In genomic region chr1:53125623-53126360, GRCh38 we compare ENCODE assay signal across 20 cellular contexts. TPM values are rescaled to one million over a fixed set of nuclear protein-coding genes. Genes with fewer than 3 reads are reported as not detected.
DNase-seq lines count a peak whose midpoint lies in the region; ATAC-seq and TF ChIP-seq lines count a peak whose summit lies in the region.
"Had no signal": no experiment of that assay in that cellular context is flagged by ENCODE, and none has a peak within 500 bp of the region (broad histone marks: within the 10 kb centered on the region; RNA-seq: fewer than 3 reads in every experiment).

No MANE protein-coding gene starts in this region.

- WGBS in heart left ventricle, 4 donors: 66 to 78% (median 74%) methylated on average over 8 to 10 of the region's 10 CpGs
- WGBS in esophagus muscularis mucosa: 64% methylated on average over 6 of the region's 10 CpGs
- WGBS in aorta, 2 donors: 77 to 80% methylated on average over 10 of the region's 10 CpGs
- WGBS in spleen, 5 donors: 73 to 84% (median 77%) methylated on average over 10 of the region's 10 CpGs

- H3K27me3 ChIP-seq in heart left ventricle (no peaks in the 10 kb centered on the region), esophagus muscularis mucosa (no peaks in the 10 kb centered on the region), neural progenitor cell (peaks cover 5% of the 10 kb centered on the region), aorta (ENCODE audit: control insufficient read depth in 1 of 2, insufficient read depth in 2 of 2, low read length in 1 of 2) (no peaks in the 10 kb centered on the region), spleen (replicated peaks in 1 of 7) (peaks cover 0 to 10% (median 0%) of the 10 kb centered on the region in 7 donors)
- H3K27me3 ChIP-seq: SJSA1 had no signal

- TF ChIP-seq EP300 in esophagus muscularis mucosa (IDR thresholded peaks at IDR 0.05): no peak

- no peak overlapping the region for H2AFZ ChIP-seq in neural progenitor cell (replicated peaks)

- ATAC-seq in heart left ventricle: peak in 1 of 4 donors; percentile 15
- ATAC-seq in left cardiac atrium: no peak
- ATAC-seq in aorta (ENCODE audit: low FRiP score): no peak
- no peak for ATAC-seq in GM21786 (IDR thresholded peaks at IDR 0.05; ENCODE audit: unreplicated experiment)

- peaks cover 7% of the 10 kb centered on the region for H3F3A ChIP-seq in neural progenitor cell (ENCODE audit: low read depth)

- H3K4me3 ChIP-seq in heart left ventricle (no peak overlapping the region), esophagus muscularis mucosa (no peak overlapping the region), neural progenitor cell (no peak overlapping the region), aorta (ENCODE audit: low read length in 2 of 2) (no peak overlapping the region), spleen (no peak overlapping the region)
- H3K4me3 ChIP-seq: HAP-1, SJSA1 had no signal

- H3K9me3 ChIP-seq in heart left ventricle: no peaks in the 10 kb centered on the region
- H3K9me3 ChIP-seq in esophagus muscularis mucosa: no peaks in the 10 kb centered on the region
- no peaks in the 10 kb centered on the region for H3K9me3 ChIP-seq in neural progenitor cell (ENCODE audit: low read depth)
- no peaks in the 10 kb centered on the region for H3K9me3 ChIP-seq in aorta (ENCODE audit: control insufficient read depth, low read length)
- H3K9me3 ChIP-seq in spleen: no peaks in the 10 kb centered on the region
- H3K9me3 ChIP-seq: HAP-1, SJSA1 had no signal

- TF ChIP-seq POLR2A in heart left ventricle (IDR thresholded peaks at IDR 0.05) (no peak), esophagus muscularis mucosa (IDR thresholded peaks at IDR 0.05; ENCODE audit: low read depth) (no peak), spleen (IDR thresholded peaks at IDR 0.05) (no peak)

- TF ChIP-seq CTCF in heart left ventricle (IDR thresholded peaks at IDR 0.05) (peak in 2 of 12 donors; percentile 7 to 30), esophagus muscularis mucosa (IDR thresholded peaks at IDR 0.05) (no peak), neural progenitor cell (IDR thresholded peaks at IDR 0.05) (no peak), spleen (IDR thresholded peaks at IDR 0.05 in 8 of 11, conservative IDR thresholded peaks at IDR 0.05 in 3 of 11) (no peak)

- intact Hi-C loops in heart left ventricle (cut with DNase I): loop anchor here in 1 of 10 donors (10.0 kb wide), 1 partner anchor 61 kb away; the partner anchor contains the start of gene PODN
- intact Hi-C loops in left cardiac atrium (cut with DNase I): no loop called here
- intact Hi-C loops in esophagus muscularis mucosa (cut with DNase I): no loop called here
- intact Hi-C loops in aorta (cut with DNase I): no loop called here
- intact Hi-C loops in spleen (cut with DNase I; ENCODE audit: low total_unique reads): no loop called here

- no peaks in the 10 kb centered on the region for H3K9me3 Mint-ChIP-seq in neural progenitor cell
- H3K9me3 Mint-ChIP-seq: activated T-helper 2 cell treated with anti-CD3 and anti-CD28 coated beads, Interferon-gamma antibody, Interleukin-2, Interleukin-4, amounts not matched to agents 10 μg/mL and 5 μg/mL and 100 μg/mL, durations not matched to agents 14 hours and 24 hours and 36 hours; CD4-positive, alpha-beta T cell; T-helper 2 cell treated with Interferon-gamma antibody and Interleukin-4, amounts not matched to agents 5 μg/mL and 100 μg/mL, for 36 hours had no signal

- DNase-seq in heart left ventricle (peak in 1 of 5 donors; percentile 23), left cardiac atrium (no peak), esophagus muscularis mucosa (ENCODE audit: extremely low spot score) (no peak), neural progenitor cell (ENCODE audit: low spot score) (no peak), aorta (peak; percentile 39 to 65), spleen (no peak), NCI-H1048 (lab: John Stamatoyannopoulos, UW) (no peak)
- DNase-seq: CD4-positive, alpha-beta T cell; DND-41; NCI-H187; NCI-H446; trophoblast cell had no signal

- peaks cover 5% of the 10 kb centered on the region for H4K20me1 ChIP-seq in neural progenitor cell (ENCODE audit: low read depth)

- H3K27ac Mint-ChIP-seq in neural progenitor cell: peak overlapping the region; percentile 33
- H3K27ac Mint-ChIP-seq: activated T-helper 2 cell treated with anti-CD3 and anti-CD28 coated beads, Interferon-gamma antibody, Interleukin-2, Interleukin-4, amounts not matched to agents 10 μg/mL and 5 μg/mL and 100 μg/mL, durations not matched to agents 14 hours and 24 hours and 36 hours; CD4-positive, alpha-beta T cell; T-helper 2 cell treated with Interferon-gamma antibody and Interleukin-4, amounts not matched to agents 5 μg/mL and 100 μg/mL, for 36 hours had no signal

- peaks cover 0 to 63% (median 44%) of the 10 kb centered on the region in 12 donors for H3K4me1 ChIP-seq in heart left ventricle
- peaks cover 26 to 71% (median 64%) of the 10 kb centered on the region in 4 donors for H3K4me1 ChIP-seq in esophagus muscularis mucosa
- peaks cover 26% of the 10 kb centered on the region for H3K4me1 ChIP-seq in neural progenitor cell
- H3K4me1 ChIP-seq in aorta (ENCODE audit: control insufficient read depth in 1 of 2, insufficient read depth in 2 of 2, low read length in 2 of 2): no peaks in the 10 kb centered on the region
- H3K4me1 ChIP-seq in spleen: no peaks in the 10 kb centered on the region
- H3K4me1 ChIP-seq: HAP-1 had no signal

- H3K36me3 ChIP-seq in heart left ventricle (no peaks in the 10 kb centered on the region), esophagus muscularis mucosa (no peaks in the 10 kb centered on the region), neural progenitor cell (no peaks in the 10 kb centered on the region), aorta (ENCODE audit: control insufficient read depth in 1 of 2, insufficient read depth in 2 of 2, low read length in 1 of 2) (no peaks in the 10 kb centered on the region), spleen (no peaks in the 10 kb centered on the region)
- H3K36me3 ChIP-seq: HAP-1, SJSA1 had no signal

- peaks cover 51% of the 10 kb centered on the region for H3K4me1 Mint-ChIP-seq in neural progenitor cell

- H3K4me2 ChIP-seq in neural progenitor cell: no peak overlapping the region

- H3K27me3 Mint-ChIP-seq in neural progenitor cell (ENCODE audit: insufficient read depth, low read depth): peaks cover 14% of the 10 kb centered on the region
- H3K27me3 Mint-ChIP-seq: CD4-positive, alpha-beta T cell had no signal

- H3K36me3 Mint-ChIP-seq in neural progenitor cell: no peaks in the 10 kb centered on the region

- no peak overlapping the region for H3K4me3 Mint-ChIP-seq in neural progenitor cell
- H3K4me3 Mint-ChIP-seq: CD4-positive, alpha-beta T cell; T-helper 2 cell treated with Interferon-gamma antibody and Interleukin-4, amounts not matched to agents 5 μg/mL and 100 μg/mL, for 36 hours had no signal

- no peaks in the 10 kb centered on the region for H3K79me2 ChIP-seq in neural progenitor cell (ENCODE audit: low read depth)

- no peak overlapping the region for H3K9ac ChIP-seq in neural progenitor cell

- H3K27ac ChIP-seq in heart left ventricle: peak overlapping the region in 9 of 12 donors; percentile 75 to 93 (median 82)
- peak overlapping the region; percentile 35 to 79 (median 52) for H3K27ac ChIP-seq in esophagus muscularis mucosa (replicated peaks in 1 of 4)
- no peak overlapping the region for H3K27ac ChIP-seq in neural progenitor cell
- no peak overlapping the region for H3K27ac ChIP-seq in aorta (ENCODE audit: low read depth in 1 of 2, low read length in 2 of 2)
- H3K27ac ChIP-seq in spleen: no peak overlapping the region
- H3K27ac ChIP-seq: SJSA1 had no signal

RNA-seq across cellular contexts. Expression of gene SLC1A7, which starts 16.6 kb away (rescaled TPM):
- 1 to 10 TPM in 1 of 9 donors, under 1 TPM in 6, not detected in 2; 0.08 to 1.1 (median 0.37) TPM for total RNA-seq in heart left ventricle
- polyA plus RNA-seq in heart left ventricle: under 1 TPM; 0.07 to 0.19 TPM
- under 1 TPM; 0.31 to 0.85 TPM for total RNA-seq in left cardiac atrium
- 1 to 10 TPM in 1 of 4 donors, under 1 TPM in 3; 0.45 to 3.7 (median 0.84) TPM for total RNA-seq in esophagus muscularis mucosa
- not detected in 2 replicates for total RNA-seq in neural progenitor cell (ENCODE audit: low replicate concordance)
- 1 to 10 TPM in 1 of 2 donors, under 1 TPM in 1; 0.16 to 1.4 TPM for total RNA-seq in aorta
- under 1 TPM in 1 of 2 donors, not detected in 1; 0.25 TPM for polyA plus RNA-seq in aorta
- total RNA-seq in spleen: under 1 TPM in 1 of 7 donors, not detected in 6; 0.10 TPM
- under 1 TPM; 0.02 to 0.19 (median 0.07) TPM for polyA plus RNA-seq in spleen
- total RNA-seq: A673; activated T-helper 2 cell treated with anti-CD3 and anti-CD28 coated beads, Interferon-gamma antibody, Interleukin-2, Interleukin-4, amounts not matched to agents 10 μg/mL and 5 μg/mL and 100 μg/mL, durations not matched to agents 14 hours and 24 hours and 36 hours; CD4-positive, alpha-beta T cell; frontal cortex; lower leg skin had no signal

Comparison
In these comparisons a context has a peak if more than half of its experiments do, and no peak if none do; other contexts are left out.
1. DNase-seq: peak in aorta (2 of 2); none in left cardiac atrium (single experiment), esophagus muscularis mucosa (single experiment), neural progenitor cell (single experiment), spleen (single experiment) and NCI-H1048 (single experiment).
2. H3K27ac ChIP-seq: peak in heart left ventricle (9 of 12) and esophagus muscularis mucosa (4 of 4); none in neural progenitor cell (single experiment), aorta (0 of 2) and spleen (0 of 8).